ENCODE assay signal across 9 cellular contexts in the genomic region with DNA sequence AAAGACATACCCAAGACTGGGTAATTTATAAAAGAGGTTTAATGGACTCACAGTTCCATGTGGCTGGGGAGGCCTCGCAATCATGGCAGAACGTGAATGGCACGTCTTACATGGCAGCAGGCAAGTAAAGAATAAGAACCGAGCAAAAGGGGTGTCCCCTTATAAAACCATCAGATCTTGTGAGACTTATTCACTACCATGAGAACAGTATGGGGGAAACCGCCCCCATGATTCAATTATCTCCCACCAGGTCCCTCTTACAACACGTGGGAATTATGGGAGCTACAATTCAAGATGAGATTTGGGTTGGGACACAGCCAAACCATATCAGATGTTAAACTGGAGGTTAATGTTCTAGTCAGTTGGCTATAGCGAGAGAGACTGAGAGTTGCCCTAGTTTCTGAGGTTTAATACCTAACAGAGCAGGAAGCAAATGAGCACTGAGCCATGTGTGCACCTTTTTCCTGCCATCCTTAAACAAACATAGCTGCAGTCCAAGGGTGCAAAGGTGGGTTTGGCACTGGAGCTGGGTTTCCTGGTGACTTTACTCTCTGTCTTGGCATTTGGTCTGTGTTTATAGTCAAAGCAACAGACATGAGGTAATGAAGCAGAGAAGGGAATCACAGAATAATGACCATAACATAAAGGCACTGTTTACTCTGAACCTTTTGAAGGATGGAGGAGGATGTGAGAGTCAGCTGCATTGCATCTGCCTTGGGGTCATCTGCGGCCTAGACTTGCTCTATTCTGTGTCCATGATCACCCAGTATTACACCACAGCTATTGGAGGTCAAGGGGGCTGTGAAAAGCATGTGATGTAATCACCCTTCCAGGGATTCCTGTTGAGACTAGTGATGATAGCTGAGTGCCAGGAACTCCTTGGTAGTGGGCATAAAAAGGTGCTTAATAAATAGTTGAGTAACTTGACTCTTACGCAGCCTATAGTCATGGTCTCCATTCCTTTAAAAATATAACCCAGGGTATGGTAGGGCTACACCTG.
DNase-seq lines count a peak whose midpoint lies in the region; ATAC-seq and TF ChIP-seq lines count a peak whose summit lies in the region.
"Had no signal": no experiment of that assay in that cellular context is flagged by ENCODE, and none has a peak within 500 bp of the region (broad histone marks: within the 10 kb centered on the region; RNA-seq: fewer than 3 reads in every experiment).

No MANE protein-coding gene starts in this region.

- H3K9me3 Mint-ChIP-seq in MCF 10A (ENCODE audit: unreplicated experiment), result peaks cover 11% of the 10 kb centered on the region
- H3K9me3 Mint-ChIP-seq in mesothelial cell of epicardium, result no peaks in the 10 kb centered on the region
- H3K9me3 Mint-ChIP-seq in naive thymus-derived CD4-positive, alpha-beta T cell, result peaks cover 0 to 4% (median 0%) of the 10 kb centered on the region in 11 donors

- no peaks in the 10 kb centered on the region for H3K27me3 ChIP-seq in naive thymus-derived CD4-positive, alpha-beta T cell (ENCODE audit: control insufficient read depth in 2 of 2, insufficient read depth in 2 of 2, low read length in 2 of 2)
- H3K27me3 ChIP-seq in dorsolateral prefrontal cortex, result no peaks in the 10 kb centered on the region

- intact Hi-C loops in MCF 10A (cut with micrococcal nuclease), result no loop called here
- intact Hi-C loops in naive thymus-derived CD4-positive, alpha-beta T cell (cut with micrococcal nuclease), result no loop called here
- intact Hi-C loops in dorsolateral prefrontal cortex (cut with DNase I), result no loop called here

- H3K36me3 Mint-ChIP-seq in MCF 10A (ENCODE audit: insufficient read depth, unreplicated experiment), result peaks cover 7% of the 10 kb centered on the region
- no peaks in the 10 kb centered on the region for H3K36me3 Mint-ChIP-seq in mesothelial cell of epicardium
- H3K36me3 Mint-ChIP-seq in T-helper 17 cell (ENCODE audit: low read depth), result peaks cover 3% of the 10 kb centered on the region
- peaks cover 0 to 3% (median 0%) of the 10 kb centered on the region in 5 donors for H3K36me3 Mint-ChIP-seq in naive thymus-derived CD4-positive, alpha-beta T cell

- H3K27me3 Mint-ChIP-seq in MCF 10A (ENCODE audit: insufficient read depth, unreplicated experiment) (no peaks in the 10 kb centered on the region), mesothelial cell of epicardium (ENCODE audit: low read depth) (no peaks in the 10 kb centered on the region), T-helper 17 cell (no peaks in the 10 kb centered on the region)
- peaks cover 0 to 4% (median 0%) of the 10 kb centered on the region in 5 donors for H3K27me3 Mint-ChIP-seq in naive thymus-derived CD4-positive, alpha-beta T cell

- H3K4me1 Mint-ChIP-seq in MCF 10A (ENCODE audit: insufficient read depth, unreplicated experiment) (peaks cover 28% of the 10 kb centered on the region), mesothelial cell of epicardium (peaks cover 18% of the 10 kb centered on the region), T-helper 17 cell (peaks cover 2% of the 10 kb centered on the region)
- H3K4me1 Mint-ChIP-seq in naive thymus-derived CD4-positive, alpha-beta T cell, result no peaks in the 10 kb centered on the region

- no peak overlapping the region for H3K4me3 ChIP-seq in naive thymus-derived CD4-positive, alpha-beta T cell (ENCODE audit: low read length)
- H3K4me3 ChIP-seq in dorsolateral prefrontal cortex, result no peak overlapping the region

- peak overlapping the region; percentile 91 for H3K27ac Mint-ChIP-seq in MCF 10A (ENCODE audit: low read depth, unreplicated experiment)
- H3K27ac Mint-ChIP-seq in mesothelial cell of epicardium, result peak overlapping the region; percentile 48
- H3K27ac Mint-ChIP-seq in T-helper 17 cell, result no peak overlapping the region
- H3K27ac Mint-ChIP-seq in naive thymus-derived CD4-positive, alpha-beta T cell, result no peak overlapping the region

- CTCF ChIA-PET in MCF 10A (lab: Yijun Ruan, JAX), result interaction anchor here (0.6 to 2.6 kb wide), 5 partner anchors 53 to 284 kb away, joined by 3 to 6 read pairs (median 3); no protein-coding TSS in a partner anchor
- CTCF ChIA-PET in naive thymus-derived CD4-positive, alpha-beta T cell (lab: Charles Lee), result interaction anchor here (0.6 kb wide), 1 partner anchor 12 kb away, joined by 3 read pairs; no protein-coding TSS in a partner anchor

- ATAC-seq in HG03196 (IDR thresholded peaks at IDR 0.05; ENCODE audit: unreplicated experiment) (peak; percentile 78), T-helper 17 cell (no peak)
- no peak for ATAC-seq in naive thymus-derived CD4-positive, alpha-beta T cell

- POLR2A ChIA-PET in MCF 10A (lab: Yijun Ruan, JAX), result interaction anchor here (1.2 to 2.9 kb wide), 8 partner anchors 8 to 175 kb away, joined by 3 to 40 read pairs (median 8); a partner anchor contains a TSS
- POLR2A ChIA-PET in naive thymus-derived CD4-positive, alpha-beta T cell (lab: Charles Lee), result no interaction called here

- H3K27ac ChIP-seq in naive thymus-derived CD4-positive, alpha-beta T cell (ENCODE audit: low read depth, low read length), result no peak overlapping the region
- H3K27ac ChIP-seq in dorsolateral prefrontal cortex, result no peak overlapping the region

- BruUV-seq in MCF 10A (replicated peaks; lab: Mats Ljungman, UMichigan), result no TSS peak

- H3K9me3 ChIP-seq in T-helper 17 cell (ENCODE audit: control insufficient read depth, low read length, poor library complexity, severe bottlenecking), result no peaks in the 10 kb centered on the region
- no peaks in the 10 kb centered on the region for H3K9me3 ChIP-seq in naive thymus-derived CD4-positive, alpha-beta T cell (ENCODE audit: control insufficient read depth in 2 of 3, low read length in 3 of 3)

- H3K36me3 ChIP-seq in naive thymus-derived CD4-positive, alpha-beta T cell (ENCODE audit: control insufficient read depth in 2 of 3, insufficient read depth in 3 of 3, low read length in 3 of 3), result no peaks in the 10 kb centered on the region

- H3K4me3 Mint-ChIP-seq in MCF 10A (ENCODE audit: unreplicated experiment) (no peak overlapping the region), mesothelial cell of epicardium (no peak overlapping the region), T-helper 17 cell (no peak overlapping the region)
- H3K4me3 Mint-ChIP-seq in naive thymus-derived CD4-positive, alpha-beta T cell, result no peak overlapping the region

- DNase-seq in EH (ENCODE audit: low read depth) (peak; percentile 70), MCF 10A (ENCODE audit: unreplicated experiment) (peak; percentile 78), mesothelial cell of epicardium (ENCODE audit: low spot score in 2 of 2, unreplicated experiment in 2 of 2) (no peak), T-helper 17 cell (no peak), SKM-1 treated with dmso at 0.1 percent for 144 hours (lab: John Stamatoyannopoulos, UW; ENCODE audit: unreplicated experiment) (no peak), dorsolateral prefrontal cortex (no peak)
- DNase-seq in naive thymus-derived CD4-positive, alpha-beta T cell, result no peak
- DNase-seq: DMS79 treated with DMSO at 0.1 percent for 48 hours had no signal

- no peaks in the 10 kb centered on the region for H3K4me1 ChIP-seq in naive thymus-derived CD4-positive, alpha-beta T cell (ENCODE audit: control insufficient read depth in 2 of 2, insufficient read depth in 2 of 2, low read length in 2 of 2)

- no peak for TF ChIP-seq CTCF in MCF 10A (IDR thresholded peaks at IDR 0.05; ENCODE audit: unreplicated experiment)
- no peak for TF ChIP-seq CTCF in mesothelial cell of epicardium (IDR thresholded peaks at IDR 0.05; ENCODE audit: unreplicated experiment)
- no peak for TF ChIP-seq CTCF in dorsolateral prefrontal cortex (IDR thresholded peaks at IDR 0.05 in 54 of 56, conservative IDR thresholded peaks at IDR 0.05 in 2 of 56; ENCODE audit: low read depth in 1 of 56, partially characterized antibody in 56 of 56)

Comparison
In these comparisons a context has a peak if more than half of its experiments do, and no peak if none do; other contexts are left out.
1. DNase-seq: peak in EH (single experiment) and MCF 10A (single experiment); none in mesothelial cell of epicardium (0 of 2), T-helper 17 cell (0 of 3), SKM-1 treated with dmso at 0.1 percent for 144 hours (single experiment), naive thymus-derived CD4-positive, alpha-beta T cell (0 of 9) and dorsolateral prefrontal cortex (0 of 10).
2. H3K27ac Mint-ChIP-seq: peak in MCF 10A (single experiment) and mesothelial cell of epicardium (single experiment); none in T-helper 17 cell (single experiment) and naive thymus-derived CD4-positive, alpha-beta T cell (0 of 9).